ENCODE assay signal across 16 cellular contexts in genomic region chr1:231124746-231125145, GRCh38. TPM values are rescaled to one million over a fixed set of nuclear protein-coding genes. Genes with fewer than 3 reads are reported as not detected.
"Had no signal": no experiment of that assay in that cellular context is flagged by ENCODE, and none has a peak within 500 bp of the region (broad histone marks: within the 10 kb centered on the region; RNA-seq: fewer than 3 reads in every experiment).

No MANE protein-coding gene starts in this region.

- DNase-seq: activated CD4-positive, alpha-beta T cell treated with anti-CD3 and anti-CD28 coated beads, Interleukin-2, amount 50 U/mL, for 1 hour; activated naive CD8-positive, alpha-beta T cell treated with anti-CD3 and anti-CD28 coated beads for 36 hours; brain microvascular endothelial cell; gastrocnemius medialis; kidney; left ventricle myocardium inferior; stimulated activated CD4-positive, alpha-beta T cell treated with anti-CD3 and anti-CD28 coated beads, Interleukin-1b, Interleukin-23, amount 100 ng/mL, for 48 hours; stomach; SW 1271; thyroid gland had no signal

- H3K36me3 ChIP-seq: brain microvascular endothelial cell, gastrocnemius medialis, left ventricle myocardium inferior, stomach, thyroid gland had no signal

- H3K4me3 ChIP-seq: gastrocnemius medialis, left ventricle myocardium inferior, stomach, thyroid gland had no signal

- ATAC-seq: gastrocnemius medialis had no signal

- H3K9me3 ChIP-seq: gastrocnemius medialis, thyroid gland had no signal

- H3K4me1 ChIP-seq: gastrocnemius medialis, left ventricle myocardium inferior, stomach, thyroid gland had no signal

- H3K27me3 ChIP-seq: brain microvascular endothelial cell, gastrocnemius medialis, stomach, thyroid gland had no signal

- H3K27ac ChIP-seq: brain microvascular endothelial cell, gastrocnemius medialis, left ventricle myocardium inferior, stomach, thyroid gland had no signal

RNA-seq across cellular contexts. Expression of gene TRIM67, which starts 37.1 kb away (rescaled TPM):
- total RNA-seq: activated CD8-positive, alpha-beta memory T cell treated with anti-CD3 and anti-CD28 coated beads for 36 hours; activated naive CD8-positive, alpha-beta T cell treated with anti-CD3 and anti-CD28 coated beads for 36 hours; activated T-helper 1 cell treated with anti-CD3 and anti-CD28 coated beads, Interleukin-12 subunit alpha, Interleukin-12 subunit beta, Interleukin-2, Interleukin-4 antibody, amounts not matched to agents 30 ng/mL and 10 ng/mL and 1 ng/mL, durations not matched to agents 14 hours and 24 hours and 36 hours; epithelial cell of proximal tubule; gastrocnemius medialis; kidney; natural killer cell treated with Interleukin-12 subunit alpha and Interleukin-12 subunit beta and Interleukin-15 and Interleukin-18, amount 100 ng/mL, for 72 hours; pulmonary artery endothelial cell; T-helper 2 cell treated with Interferon-gamma antibody and Interleukin-4, amounts not matched to agents 100 ng/mL and 5 ng/mL, for 36 hours; thyroid gland had no signal
